ENCODE assay signal across 8 cellular contexts in the genomic region with DNA sequence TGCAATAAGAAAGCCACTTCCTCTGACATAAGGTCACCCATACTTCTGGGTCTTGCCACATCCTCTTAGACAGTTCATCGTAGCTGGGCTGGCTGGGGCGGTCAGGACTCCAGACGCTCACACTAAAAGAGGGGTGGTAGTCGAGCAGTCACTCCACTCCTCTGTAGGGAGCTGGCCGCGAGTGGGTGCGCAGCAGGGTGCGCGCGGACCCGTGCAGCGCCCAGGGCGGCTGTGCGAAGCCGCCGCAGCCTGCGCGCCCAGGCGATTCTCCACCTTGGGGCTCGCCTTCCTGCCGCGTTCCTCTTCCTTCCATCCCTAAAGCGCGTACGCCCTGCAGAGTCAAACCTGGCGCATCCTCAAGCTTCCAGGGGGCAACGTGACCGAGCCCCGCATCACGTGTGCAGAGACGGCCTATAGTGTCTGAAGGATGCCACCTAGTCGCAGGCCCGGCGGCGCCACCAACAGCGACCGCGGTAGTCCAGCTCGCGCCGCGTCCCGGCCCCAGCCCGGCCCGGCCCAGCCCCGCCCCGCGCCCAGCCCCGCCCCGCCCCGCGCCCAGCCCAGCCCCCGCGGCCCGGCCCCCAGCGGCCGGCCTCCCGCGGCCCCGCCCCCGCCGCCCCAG. TPM values are rescaled to one million over a fixed set of nuclear protein-coding genes. Genes with fewer than 3 reads are reported as not detected.
DNase-seq lines count a peak whose midpoint lies in the region; ATAC-seq and TF ChIP-seq lines count a peak whose summit lies in the region.

No MANE protein-coding gene starts in this region.

- peak; percentile 97 for DNase-seq in GM10266 (ENCODE audit: extremely low spot score)
- DNase-seq in NCI-H1048 (lab: John Stamatoyannopoulos, UW): peak; percentile 92
- DNase-seq in SK-N-DZ (ENCODE audit: low spot score): peak; percentile 94
- peak; percentile 76 to 85 for DNase-seq in activated naive CD4-positive, alpha-beta T cell treated with anti-CD3 and anti-CD28 coated beads, Interleukin-2, amount 50 U/mL, for 72 hours (ENCODE audit: low spot score in 2 of 2)
- peak; percentile 92 to 98 (median 96) for DNase-seq in head of caudate nucleus
- DNase-seq in osteocyte (ENCODE audit: extremely low spot score, unreplicated experiment): peak; percentile 94
- DNase-seq in thyroid gland: peak; percentile 91 to 93

- 0% methylated on average over 6 to 23 of the region's 62 CpGs for WGBS in thyroid gland, 2 donors

- no peaks in the 10 kb centered on the region for H3K27me3 Mint-ChIP-seq in osteocyte (ENCODE audit: unreplicated experiment)

- no peaks in the 10 kb centered on the region for H3K9me3 ChIP-seq in thyroid gland

- TF ChIP-seq CTCF in GM10266 (IDR thresholded peaks at IDR 0.05; ENCODE audit: control insufficient read depth, insufficient read depth, low read depth, missing control alignments) (peak; percentile 36), osteocyte (IDR thresholded peaks at IDR 0.05) (no peak), thyroid gland (IDR thresholded peaks at IDR 0.05) (no peak)

- intact Hi-C loops in head of caudate nucleus (cut with DNase I) (loop anchor here (5.0 kb wide), 1 partner anchor 44 kb away; no protein-coding TSS in a partner anchor), thyroid gland (cut with DNase I) (no loop called here)

- peaks cover 5% of the 10 kb centered on the region in 2 donors for H3K9me3 Mint-ChIP-seq in activated naive CD4-positive, alpha-beta T cell treated with anti-CD3 and anti-CD28 coated beads, Interleukin-2, amount 50 U/mL, for 72 hours
- H3K9me3 Mint-ChIP-seq in osteocyte (ENCODE audit: unreplicated experiment): no peaks in the 10 kb centered on the region

- peak overlapping the region; percentile 93 for H3K4me3 Mint-ChIP-seq in osteocyte (ENCODE audit: unreplicated experiment)

- peaks cover 20 to 38% of the 10 kb centered on the region in 2 donors for H3K36me3 Mint-ChIP-seq in activated naive CD4-positive, alpha-beta T cell treated with anti-CD3 and anti-CD28 coated beads, Interleukin-2, amount 50 U/mL, for 72 hours
- H3K36me3 Mint-ChIP-seq in osteocyte (ENCODE audit: unreplicated experiment): peaks cover 12% of the 10 kb centered on the region

- H3K4me3 ChIP-seq in thyroid gland (replicated peaks in 1 of 3): peak overlapping the region; percentile 78 to 90 (median 88)

- H3K36me3 ChIP-seq in thyroid gland: peaks cover 8% of the 10 kb centered on the region in 2 donors

- peaks cover 30 to 37% of the 10 kb centered on the region in 2 donors for H3K4me1 ChIP-seq in thyroid gland

- H3K4me1 Mint-ChIP-seq in osteocyte (ENCODE audit: unreplicated experiment): peaks cover 57% of the 10 kb centered on the region

- no peaks in the 10 kb centered on the region for H3K27me3 ChIP-seq in thyroid gland

- peak overlapping the region; percentile 70 to 92 for H3K27ac Mint-ChIP-seq in activated naive CD4-positive, alpha-beta T cell treated with anti-CD3 and anti-CD28 coated beads, Interleukin-2, amount 50 U/mL, for 72 hours
- H3K27ac Mint-ChIP-seq in osteocyte (ENCODE audit: unreplicated experiment): peak overlapping the region; percentile 96

- TF ChIP-seq POLR2A in thyroid gland (IDR thresholded peaks at IDR 0.05): peak in 1 of 2 donors; percentile 57

- peak overlapping the region; percentile 72 to 90 (median 85) for H3K27ac ChIP-seq in thyroid gland

- peak; percentile 97 for ATAC-seq in HG02588 (IDR thresholded peaks at IDR 0.05; ENCODE audit: unreplicated experiment)
- peak; percentile 84 to 92 for ATAC-seq in activated naive CD4-positive, alpha-beta T cell treated with anti-CD3 and anti-CD28 coated beads, Interleukin-2, amount 50 U/mL, for 72 hours

RNA-seq across cellular contexts. Expression of gene PRDX6, which starts 0.4 kb away (rescaled TPM):
- polyA plus RNA-seq in SK-N-DZ (2014; cell fraction: cytosol; rRNA removed): 193 and 204 TPM in 2 replicates
- 132 and 151 TPM in 2 replicates for polyA plus RNA-seq in SK-N-DZ (2014; cell fraction: nucleus; rRNA removed)
- total RNA-seq in activated naive CD4-positive, alpha-beta T cell treated with anti-CD3 and anti-CD28 coated beads, Interleukin-2, amount 50 U/mL, for 72 hours: 100 to 1,000 TPM; 123 to 180 TPM
- 146 and 148 TPM in 2 replicates for total RNA-seq in osteocyte
- total RNA-seq in thyroid gland: 100 to 1,000 TPM; 161 to 301 (median 233) TPM

Comparison
In these comparisons a context has a peak if more than half of its experiments do, and no peak if none do; other contexts are left out.
1. Peak in every context shown above with its lines: DNase-seq, ATAC-seq, H3K4me3 ChIP-seq and H3K27ac ChIP-seq.